ENCODE assay signal across 8 cellular contexts in the genomic region with DNA sequence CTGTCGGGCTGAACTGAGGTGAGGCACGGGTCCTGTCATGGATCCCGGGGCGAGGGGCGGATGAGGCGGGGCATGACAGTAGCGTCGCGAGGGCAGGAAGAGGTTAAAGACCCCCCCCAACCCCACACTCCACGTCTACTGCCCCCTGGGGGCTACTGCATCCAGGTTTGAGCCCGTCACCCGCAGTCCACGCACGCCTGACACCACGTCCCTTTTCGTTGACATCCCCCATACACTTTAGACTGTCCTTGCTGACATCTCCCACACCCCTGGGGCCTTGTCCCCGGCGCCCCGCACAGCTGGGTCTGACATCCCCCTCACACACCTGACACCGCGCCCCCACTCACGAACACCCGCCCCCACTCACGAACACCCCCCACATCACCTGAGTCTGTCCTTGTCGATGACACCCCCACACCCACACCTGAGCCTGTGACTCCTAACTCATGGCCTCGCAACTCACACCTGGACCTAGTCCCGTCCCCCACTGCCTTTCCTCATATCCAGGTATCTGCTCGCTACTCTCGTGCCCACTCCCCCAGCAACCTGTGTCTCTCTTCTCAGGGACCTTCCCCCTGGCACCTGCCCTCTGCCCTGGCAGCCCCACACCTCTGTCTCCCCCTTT. TPM values are rescaled to one million over a fixed set of nuclear protein-coding genes. Genes with fewer than 3 reads are reported as not detected.
DNase-seq lines count a peak whose midpoint lies in the region; ATAC-seq, FAIRE-seq and TF ChIP-seq lines count a peak whose summit lies in the region.

No MANE protein-coding gene starts in this region.

- H3K36me3 ChIP-seq in testis (ENCODE audit: low read depth, missing control alignments): no peaks in the 10 kb centered on the region

- H3K36me3 Mint-ChIP-seq in activated naive CD8-positive, alpha-beta T cell treated with anti-CD3 and anti-CD28 coated beads, Interleukin-2, amount 10 ng/mL, durations not matched to agents 7 days and 5 days: no peaks in the 10 kb centered on the region
- no peaks in the 10 kb centered on the region for H3K36me3 Mint-ChIP-seq in immature natural killer cell

- peak overlapping the region; percentile 86 for H3K27ac Mint-ChIP-seq in activated naive CD8-positive, alpha-beta T cell treated with anti-CD3 and anti-CD28 coated beads, Interleukin-2, amount 10 ng/mL, durations not matched to agents 7 days and 5 days
- H3K27ac Mint-ChIP-seq in immature natural killer cell: peak overlapping the region; percentile 64 to 95 (median 84)

- H3K27me3 ChIP-seq in testis: no peaks in the 10 kb centered on the region

- FAIRE-seq in GM12892 (lab: Jason Lieb, UNC): no peak

- peak overlapping the region; percentile 89 for H3K4me3 Mint-ChIP-seq in activated naive CD8-positive, alpha-beta T cell treated with anti-CD3 and anti-CD28 coated beads, Interleukin-2, amount 10 ng/mL, durations not matched to agents 7 days and 5 days
- H3K4me3 Mint-ChIP-seq in immature natural killer cell: peak overlapping the region; percentile 80 to 91 (median 86)

- DNase-seq in NCI-H524 (lab: John Stamatoyannopoulos, UW): peak; percentile 83 to 84
- DNase-seq in NCI-H524 treated with DMSO at 0.1 percent for 48 hours (lab: John Stamatoyannopoulos, UW): no peak
- peak; percentile 92 for DNase-seq in HuH-7.5 (ENCODE audit: low spot score)
- DNase-seq in activated naive CD8-positive, alpha-beta T cell treated with anti-CD3 and anti-CD28 coated beads, Interleukin-2, amount 10 ng/mL, durations not matched to agents 7 days and 5 days: no peak
- no peak for DNase-seq in immature natural killer cell
- DNase-seq in testis: peak; percentile 30
- no peak for DNase-seq in GM12892 (ENCODE audit: insufficient read length)

- peak overlapping the region; percentile 68 to 75 for H3K4me3 ChIP-seq in testis

- POLR2A ChIA-PET in activated naive CD8-positive, alpha-beta T cell treated with anti-CD3 and anti-CD28 coated beads, Interleukin-2, amount 10 ng/mL, durations not matched to agents 7 days and 5 days (lab: Charles Lee): interaction anchor here (0.6 to 1.0 kb wide), 3 partner anchors 26 to 145 kb away, joined by 3 to 4 read pairs (median 3); partner anchors contain the start of genes COPE and DDX49

- WGBS in testis, 2 donors: 1% methylated on average over 23 to 26 of the region's 29 CpGs

- H3K27me3 Mint-ChIP-seq in activated naive CD8-positive, alpha-beta T cell treated with anti-CD3 and anti-CD28 coated beads, Interleukin-2, amount 10 ng/mL, durations not matched to agents 7 days and 5 days: no peaks in the 10 kb centered on the region
- H3K27me3 Mint-ChIP-seq in immature natural killer cell (ENCODE audit: low read depth in 3 of 3): peaks cover 0 to 7% (median 2%) of the 10 kb centered on the region in 3 donors

- peaks cover 19% of the 10 kb centered on the region for H3K4me1 ChIP-seq in testis

- no peak for ATAC-seq in activated naive CD8-positive, alpha-beta T cell treated with anti-CD3 and anti-CD28 coated beads, Interleukin-2, amount 10 ng/mL, durations not matched to agents 7 days and 5 days (ENCODE audit: low read depth)
- ATAC-seq in GM18861 (IDR thresholded peaks at IDR 0.05; ENCODE audit: unreplicated experiment): no peak

- H3K9me3 Mint-ChIP-seq in activated naive CD8-positive, alpha-beta T cell treated with anti-CD3 and anti-CD28 coated beads, Interleukin-2, amount 10 ng/mL, durations not matched to agents 7 days and 5 days: no peaks in the 10 kb centered on the region
- no peaks in the 10 kb centered on the region for H3K9me3 Mint-ChIP-seq in immature natural killer cell

- peaks cover 23% of the 10 kb centered on the region for H3K4me1 Mint-ChIP-seq in activated naive CD8-positive, alpha-beta T cell treated with anti-CD3 and anti-CD28 coated beads, Interleukin-2, amount 10 ng/mL, durations not matched to agents 7 days and 5 days
- H3K4me1 Mint-ChIP-seq in immature natural killer cell: peaks cover 44 to 52% of the 10 kb centered on the region in 2 donors

- H3K27ac ChIP-seq in testis: peak overlapping the region in 1 of 2 donors; percentile 63

- intact Hi-C loops in testis (cut with DNase I; ENCODE audit: low total_unique reads): loop anchor here (10.0 kb wide), 1 partner anchor 81 kb away; no protein-coding TSS in a partner anchor

- TF ChIP-seq POLR2A in testis (IDR thresholded peaks at IDR 0.05) (no peak), GM12892 (IDR thresholded peaks at IDR 0.05; ENCODE audit: low read depth, low read length) (no peak)

- no peaks in the 10 kb centered on the region for H3K9me3 ChIP-seq in testis

- peak in 1 of 3 experiments; percentile 6 for TF ChIP-seq CTCF in testis (IDR thresholded peaks at IDR 0.05)

RNA-seq across cellular contexts. Expression of gene SLC25A42, which starts 0.4 kb away (rescaled TPM):
- total RNA-seq in activated naive CD8-positive, alpha-beta T cell treated with anti-CD3 and anti-CD28 coated beads, Interleukin-2, amount 10 ng/mL, durations not matched to agents 7 days and 5 days: 10 to 100 TPM; 20.4 to 22.0 TPM
- polyA plus RNA-seq in immature natural killer cell (10 to 100 TPM; 10.4 to 24.8 (median 12.9) TPM), testis (ENCODE audit: insufficient read depth, low read depth, low replicate concordance) (14.0 TPM)
- total RNA-seq in testis: 10 to 100 TPM; 14.3 to 14.7 TPM
- 8.7 TPM for polyA plus RNA-seq in GM12892 (2012; ENCODE audit: missing spikeins)

RNA-seq across cellular contexts. Expression of gene ARMC6, which starts 30.8 kb away (rescaled TPM):
- total RNA-seq in activated naive CD8-positive, alpha-beta T cell treated with anti-CD3 and anti-CD28 coated beads, Interleukin-2, amount 10 ng/mL, durations not matched to agents 7 days and 5 days: 10 to 100 TPM; 23.3 to 26.2 TPM
- polyA plus RNA-seq in immature natural killer cell: 10 to 100 TPM; 45.8 to 58.4 (median 49.9) TPM
- 10 to 100 TPM; 53.2 to 57.0 TPM for total RNA-seq in testis
- polyA plus RNA-seq in testis (ENCODE audit: insufficient read depth, low read depth, low replicate concordance): 62.0 TPM
- 19.5 TPM for polyA plus RNA-seq in GM12892 (2012; ENCODE audit: missing spikeins)

RNA-seq across cellular contexts. Expression of gene SUGP2, which starts 30.9 kb away (rescaled TPM):
- 100 to 1,000 TPM; 150 to 155 TPM for total RNA-seq in activated naive CD8-positive, alpha-beta T cell treated with anti-CD3 and anti-CD28 coated beads, Interleukin-2, amount 10 ng/mL, durations not matched to agents 7 days and 5 days
- polyA plus RNA-seq in immature natural killer cell (10 to 100 TPM in 1 of 3 donors, 1 to 10 TPM in 2; 7.4 to 19.4 (median 7.9) TPM), testis (ENCODE audit: insufficient read depth, low read depth, low replicate concordance) (331 TPM)
- total RNA-seq in testis: 100 to 1,000 TPM; 176 to 254 TPM
- polyA plus RNA-seq in GM12892 (2012; ENCODE audit: missing spikeins): 100 TPM

Comparison
In these comparisons a context has a peak if more than half of its experiments do, and no peak if none do; other contexts are left out.
1. DNase-seq: peak in NCI-H524 (2 of 2), HuH-7.5 (single experiment) and testis (single experiment); none in NCI-H524 treated with DMSO at 0.1 percent for 48 hours (single experiment), activated naive CD8-positive, alpha-beta T cell treated with anti-CD3 and anti-CD28 coated beads, Interleukin-2, amount 10 ng/mL, durations not matched to agents 7 days and 5 days (single experiment), immature natural killer cell (0 of 3) and GM12892 (single experiment).